In the genomic region with DNA sequence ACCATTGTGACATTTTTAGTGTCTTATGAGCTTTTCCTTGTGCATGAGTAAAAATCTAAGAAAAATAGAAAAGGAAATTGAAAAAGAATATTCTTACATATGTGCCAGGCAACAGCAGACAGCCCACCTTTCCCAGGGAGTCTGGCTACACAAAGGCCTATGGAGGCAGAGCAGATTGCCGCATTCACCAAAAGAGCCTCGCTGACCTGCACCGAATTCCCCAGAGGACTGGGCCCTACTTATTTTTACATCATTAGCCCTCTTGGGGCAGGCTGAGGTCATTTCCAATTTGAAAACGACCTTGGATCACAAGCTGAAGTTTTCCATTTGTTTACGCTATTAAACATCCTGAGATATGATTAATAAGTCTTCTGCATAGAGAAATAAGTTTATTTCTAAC, we compare ENCODE assay signal across 18 cellular contexts.
A peak's percentile ranks its signal among the peaks of the same experiment; 100 is the strongest.
DNase-seq lines count a peak whose midpoint lies in the region; ATAC-seq and TF ChIP-seq lines count a peak whose summit lies in the region.
"Had no signal": no experiment of that assay in that cellular context is flagged by ENCODE, and none has a peak within 500 bp of the region (broad histone marks: within the 10 kb centered on the region; RNA-seq: fewer than 3 reads in every experiment).

No MANE protein-coding gene starts in this region.

- ATAC-seq in HG03442 (IDR thresholded peaks at IDR 0.05; ENCODE audit: unreplicated experiment) (no peak), psoas muscle (no peak)
- ATAC-seq: A549 had no signal

- no peaks in the 10 kb centered on the region for H3K79me1 ChIP-seq in trophoblast cell (ENCODE audit: low read length)

- no peak overlapping the region for H2BK5ac ChIP-seq in trophoblast cell (ENCODE audit: low read depth, low read length, poor library complexity)

- H3K18ac ChIP-seq in trophoblast cell (ENCODE audit: low read length): no peak overlapping the region

- H4K8ac ChIP-seq in trophoblast cell (ENCODE audit: low read depth, low read length): no peak overlapping the region

- no peak overlapping the region for H3K4me3 Mint-ChIP-seq in endodermal cell
- H3K4me3 Mint-ChIP-seq: CD4-positive, CD25-positive, alpha-beta regulatory T cell had no signal

- no peak overlapping the region for H4K12ac ChIP-seq in trophoblast cell (ENCODE audit: low read depth, low read length)

- no peak overlapping the region for H3K9ac ChIP-seq in endodermal cell (ENCODE audit: extremely low read depth, low read length, poor library complexity, severe bottlenecking)
- no peak overlapping the region for H3K9ac ChIP-seq in trophoblast cell (ENCODE audit: low read length)

- peaks cover 8% of the 10 kb centered on the region for H3K27me3 Mint-ChIP-seq in endodermal cell (ENCODE audit: insufficient read depth)

- no peaks in the 10 kb centered on the region for H3K36me3 Mint-ChIP-seq in endodermal cell (ENCODE audit: low read depth)
- H3K36me3 Mint-ChIP-seq: CD4-positive, CD25-positive, alpha-beta regulatory T cell had no signal

- H3K4me3 ChIP-seq in H7 (ENCODE audit: insufficient read depth, low read depth, low read length) (no peak overlapping the region), endodermal cell (ENCODE audit: low read length) (no peak overlapping the region), trophoblast cell (ENCODE audit: low read depth, low read length) (peak overlapping the region; percentile 30), psoas muscle (no peak overlapping the region)
- H3K4me3 ChIP-seq: A549, Peyer's patch had no signal

- H3K14ac ChIP-seq in trophoblast cell (ENCODE audit: low read length): no peak overlapping the region

- H4K91ac ChIP-seq in trophoblast cell (ENCODE audit: low read depth, low read length): no peak overlapping the region

- H3K27ac Mint-ChIP-seq in endodermal cell: no peak overlapping the region
- H3K27ac Mint-ChIP-seq: CD4-positive, CD25-positive, alpha-beta regulatory T cell had no signal

- H3K9me3 ChIP-seq in endodermal cell (ENCODE audit: control insufficient read depth, low read length) (no peaks in the 10 kb centered on the region), trophoblast cell (ENCODE audit: insufficient read depth, low read depth, low read length) (no peaks in the 10 kb centered on the region), psoas muscle (no peaks in the 10 kb centered on the region)
- H3K9me3 ChIP-seq: A549, Peyer's patch had no signal

- no peak overlapping the region for H2AFZ ChIP-seq in trophoblast cell (ENCODE audit: insufficient read depth, low read length, poor library complexity)

- no peaks in the 10 kb centered on the region for H3K79me2 ChIP-seq in trophoblast cell (ENCODE audit: control insufficient read depth, insufficient read depth, low read length, poor library complexity)

- H3K4me2 ChIP-seq in trophoblast cell (ENCODE audit: low read length): no peak overlapping the region
- H3K4me2 ChIP-seq: A549 had no signal

- H3K36me3 ChIP-seq in H7 (replicated peaks; ENCODE audit: control insufficient read depth, insufficient read depth, low read length): no peaks in the 10 kb centered on the region
- no peaks in the 10 kb centered on the region for H3K36me3 ChIP-seq in endodermal cell (ENCODE audit: control insufficient read depth, insufficient read depth, low read length)
- no peaks in the 10 kb centered on the region for H3K36me3 ChIP-seq in trophoblast cell (ENCODE audit: control insufficient read depth in 1 of 2, insufficient read depth in 2 of 2, low read length in 2 of 2)
- H3K36me3 ChIP-seq in psoas muscle (ENCODE audit: insufficient read depth in 1 of 2, low read depth in 1 of 2): no peaks in the 10 kb centered on the region
- H3K36me3 ChIP-seq: Peyer's patch had no signal

- peaks cover 2% of the 10 kb centered on the region for H3K4me1 Mint-ChIP-seq in endodermal cell
- H3K4me1 Mint-ChIP-seq: CD4-positive, CD25-positive, alpha-beta regulatory T cell had no signal

- no peaks in the 10 kb centered on the region for H3K27me3 ChIP-seq in H7 (ENCODE audit: control insufficient read depth, insufficient read depth, low read length)
- peaks cover 6% of the 10 kb centered on the region for H3K27me3 ChIP-seq in endodermal cell (ENCODE audit: control insufficient read depth, insufficient read depth, low read length, poor library complexity, severe bottlenecking)
- no peaks in the 10 kb centered on the region for H3K27me3 ChIP-seq in trophoblast cell (ENCODE audit: insufficient read depth, low read length)
- no peaks in the 10 kb centered on the region for H3K27me3 ChIP-seq in psoas muscle (ENCODE audit: insufficient read depth in 3 of 3, low read length in 2 of 3)
- H3K27me3 ChIP-seq: Peyer's patch had no signal

- H2BK120ac ChIP-seq in trophoblast cell (ENCODE audit: insufficient read depth, low read length, poor library complexity): no peak overlapping the region

- no peak overlapping the region for H3K23ac ChIP-seq in trophoblast cell (ENCODE audit: low read length)

- no peak overlapping the region for H3K4ac ChIP-seq in trophoblast cell (ENCODE audit: low read depth, low read length)

- TF ChIP-seq CTCF in endodermal cell (conservative IDR thresholded peaks at IDR 0.05) (no peak), psoas muscle (IDR thresholded peaks at IDR 0.05) (no peak)

- no peaks in the 10 kb centered on the region for H3K4me1 ChIP-seq in endodermal cell (ENCODE audit: control insufficient read depth, insufficient read depth, low read length)
- H3K4me1 ChIP-seq in trophoblast cell (ENCODE audit: control insufficient read depth in 1 of 2, insufficient read depth in 2 of 2, low read length in 2 of 2): no peaks in the 10 kb centered on the region
- H3K4me1 ChIP-seq in psoas muscle: no peaks in the 10 kb centered on the region
- H3K4me1 ChIP-seq: A549, Peyer's patch had no signal

- no peaks in the 10 kb centered on the region for H3K9me3 Mint-ChIP-seq in endodermal cell

- no peak overlapping the region for H2BK12ac ChIP-seq in trophoblast cell (ENCODE audit: low read length)

- DNase-seq in H7 (peak; percentile 13), NCI-H524 treated with DMSO at 0.1 percent for 48 hours (lab: John Stamatoyannopoulos, UW) (peak; percentile 14), endodermal cell (peak; percentile 54), trophoblast cell (no peak), cerebellar cortex (ENCODE audit: low spot score) (no peak), psoas muscle (no peak)
- DNase-seq in stimulated activated CD4-positive, alpha-beta T cell treated with anti-CD3 and anti-CD28 coated beads, Interleukin-2, amount 100 ng/mL, for 48 hours: no peak
- DNase-seq: CD4-positive, CD25-positive, alpha-beta regulatory T cell; DMS153; HCEC 1CT; Karpas-422; NCI-H1694 treated with DMSO at 0.1 percent for 48 hours; NCI-H2081 treated with DMSO at 0.1 percent for 48 hours; NCI-H446; Peyer's patch; T-helper 1 cell had no signal

- H3K27ac ChIP-seq in endodermal cell (ENCODE audit: low read depth, low read length) (no peak overlapping the region), trophoblast cell (ENCODE audit: low read depth, low read length) (no peak overlapping the region), psoas muscle (no peak overlapping the region)
- H3K27ac ChIP-seq: A549, Peyer's patch had no signal

- intact Hi-C loops in psoas muscle (cut with DNase I): no loop called here

- WGBS in endodermal cell (ENCODE audit: insufficient coverage in 1 of 2, insufficient read length in 1 of 2), 2 experiments: 60 to 75% methylated on average over 2 to 5 of the region's 5 CpGs
- WGBS in trophoblast cell (ENCODE audit: extremely low coverage, insufficient coverage, insufficient read length): no CpG with 5 or more reads among the region's 5 CpGs
- 56 to 68% (median 65%) methylated on average over 5 of the region's 5 CpGs for WGBS in psoas muscle, 3 donors

- H2AK5ac ChIP-seq in trophoblast cell (ENCODE audit: low read length): no peak overlapping the region

Comparison
In these comparisons a context has a peak if more than half of its experiments do, and no peak if none do; other contexts are left out.
1. DNase-seq: peak in H7 (single experiment), NCI-H524 treated with DMSO at 0.1 percent for 48 hours (single experiment) and endodermal cell (single experiment); none in trophoblast cell (0 of 2), cerebellar cortex (single experiment), stimulated activated CD4-positive, alpha-beta T cell treated with anti-CD3 and anti-CD28 coated beads, Interleukin-2, amount 100 ng/mL, for 48 hours (0 of 2) and psoas muscle (0 of 2).